ENCODE assay signal across 21 cellular contexts in genomic region chr11:75516140-75516539, GRCh38. TPM values are rescaled to one million over a fixed set of nuclear protein-coding genes. Genes with fewer than 3 reads are reported as not detected.
A peak's percentile ranks its signal among the peaks of the same experiment; 100 is the strongest.
DNase-seq lines count a peak whose midpoint lies in the region; ATAC-seq, FAIRE-seq and TF ChIP-seq lines count a peak whose summit lies in the region.
"Had no signal": no experiment of that assay in that cellular context is flagged by ENCODE, and none has a peak within 500 bp of the region (broad histone marks: within the 10 kb centered on the region; RNA-seq: fewer than 3 reads in every experiment).

No MANE protein-coding gene starts in this region.

- H2BK120ac ChIP-seq in IMR-90 (ENCODE audit: low read depth, low read length): no peak overlapping the region

- H3K4ac ChIP-seq in IMR-90 (ENCODE audit: low read depth, low read length): no peak overlapping the region

- TF ChIP-seq EP300 in K562 (IDR thresholded peaks at IDR 0.05; ENCODE audit: low read length): no peak

- H4K5ac ChIP-seq in IMR-90 (ENCODE audit: low read depth, low read length): no peak overlapping the region

- no peaks in the 10 kb centered on the region for H3K27me3 Mint-ChIP-seq in natural killer cell treated with Interleukin-12 subunit alpha and Interleukin-12 subunit beta and Interleukin-15 and Interleukin-18, amount 100 ng/mL, for 72 hours

- no peak overlapping the region for H4K91ac ChIP-seq in IMR-90 (ENCODE audit: insufficient read depth, low read depth, low read length)

- no peaks in the 10 kb centered on the region; a peak in 1 of 4 replicates for H3K79me1 ChIP-seq in IMR-90 (ENCODE audit: low read depth in 1 of 2, low read length in 2 of 2)

- ATAC-seq in IMR-90 (ENCODE audit: low read depth) (no peak), K562 (peak; percentile 15; the same call in 2 of the 3 replicates), GM18909 (IDR thresholded peaks at IDR 0.05; ENCODE audit: poor library complexity, unreplicated experiment) (no peak)
- ATAC-seq in natural killer cell treated with Interleukin-12 subunit alpha and Interleukin-12 subunit beta and Interleukin-15 and Interleukin-18, amount 100 ng/mL, for 72 hours: no peak
- no peak for ATAC-seq in activated naive CD4-positive, alpha-beta T cell treated with anti-CD3 and anti-CD28 coated beads, Interleukin-2, amount 50 U/mL, for 72 hours

- H2BK20ac ChIP-seq in IMR-90 (ENCODE audit: low read depth, low read length): no peak overlapping the region

- TF ChIP-seq CTCF in IMR-90 (conservative IDR thresholded peaks at IDR 0.05; ENCODE audit: low read depth, low read length) (no peak), K562 (IDR thresholded peaks at IDR 0.05 in 2 of 3, conservative IDR thresholded peaks at IDR 0.05 in 1 of 3; ENCODE audit: insufficient read depth in 2 of 3, low read depth in 1 of 3, low read length in 3 of 3) (no peak)

- TF ChIP-seq POLR2A in IMR-90 (IDR thresholded peaks at IDR 0.05; ENCODE audit: low read depth, low read length): no peak
- no peak for TF ChIP-seq POLR2A in K562 (conservative IDR thresholded peaks at IDR 0.05)

- peaks cover 23 to 31% of the 10 kb centered on the region in 2 donors for H3K4me1 Mint-ChIP-seq in natural killer cell treated with Interleukin-12 subunit alpha and Interleukin-12 subunit beta and Interleukin-15 and Interleukin-18, amount 100 ng/mL, for 72 hours (ENCODE audit: low read depth in 2 of 2)

- intact Hi-C loops in IMR-90 (cut with micrococcal nuclease): loop anchor here (5.0 kb wide), 1 partner anchor 49 kb away; no protein-coding TSS in a partner anchor
- intact Hi-C loops in K562 (cut with micrococcal nuclease): no loop called here

- H3K4me3 ChIP-seq in IMR-90 (ENCODE audit: insufficient read depth, low read depth, low read length): no peak overlapping the region
- H3K4me3 ChIP-seq in K562: no peak overlapping the region
- H3K4me3 ChIP-seq: Peyer's patch, SJCRH30 had no signal

- no peak overlapping the region for H3K18ac ChIP-seq in IMR-90 (ENCODE audit: low read depth, low read length)

- H4K8ac ChIP-seq in IMR-90 (ENCODE audit: low read depth in 2 of 2, low read length in 2 of 2): no peak overlapping the region

- H2AFZ ChIP-seq in IMR-90 (replicated peaks; ENCODE audit: low read length, poor library complexity): no peak overlapping the region
- H2AFZ ChIP-seq in K562 (ENCODE audit: low read depth, low read length): no peak overlapping the region

- in situ Hi-C loops in IMR-90 (cut with MboI; ENCODE audit: low sequenced_read_pairs): no loop called here
- in situ Hi-C loops in K562 (cut with MboI): no loop called here

- H3K23ac ChIP-seq in IMR-90 (ENCODE audit: low read depth, low read length): no peak overlapping the region

- H2AK5ac ChIP-seq in IMR-90 (ENCODE audit: low read depth, low read length): no peak overlapping the region

- no peak overlapping the region for H3K9ac ChIP-seq in IMR-90 (ENCODE audit: low read depth, low read length)
- H3K9ac ChIP-seq in K562 (ENCODE audit: insufficient read depth in 1 of 2, low read depth in 2 of 2, low read length in 2 of 2): no peak overlapping the region

- 88% methylated on average over 3 of the region's 3 CpGs; no CpG with 5 or more reads in 1 of the 2 experiments for WGBS in IMR-90 (ENCODE audit: extremely low coverage in 2 of 2, insufficient read length in 1 of 2), 2 experiments
- 47% methylated on average over 3 of the region's 3 CpGs for WGBS in K562 (ENCODE audit: insufficient coverage, low coverage, missing lambda C conversion rate)

- H4K20me1 ChIP-seq in IMR-90 (ENCODE audit: insufficient read depth, low read length) (0 out of 2 replicates have a peak, but pooled peaks cover 6% of the 10 kb centered on the region), K562 (replicated peaks; ENCODE audit: control insufficient read depth, insufficient read depth, low read length) (no peaks in the 10 kb centered on the region; the same call in 1 of the 2 replicates)

- no peak overlapping the region for H2BK15ac ChIP-seq in IMR-90 (ENCODE audit: low read depth, low read length)

- peaks cover 2% of the 10 kb centered on the region; the same call in 1 of the 2 replicates for H3K9me3 ChIP-seq in IMR-90 (ENCODE audit: control insufficient read depth, insufficient read depth, low read length)
- H3K9me3 ChIP-seq in K562 (replicated peaks; ENCODE audit: control insufficient read depth, insufficient read depth, low read depth, low read length): no peaks in the 10 kb centered on the region
- H3K9me3 ChIP-seq: Peyer's patch, SJCRH30 had no signal

- H3K9me3 Mint-ChIP-seq in natural killer cell treated with Interleukin-12 subunit alpha and Interleukin-12 subunit beta and Interleukin-15 and Interleukin-18, amount 100 ng/mL, for 72 hours: no peaks in the 10 kb centered on the region
- H3K9me3 Mint-ChIP-seq in activated naive CD4-positive, alpha-beta T cell treated with anti-CD3 and anti-CD28 coated beads, Interleukin-2, amount 50 U/mL, for 72 hours: no peaks in the 10 kb centered on the region

- H3K79me2 ChIP-seq in K562 (ENCODE audit: control insufficient read depth, insufficient read depth, low read length): no peaks in the 10 kb centered on the region

- peak overlapping the region; percentile 21 to 25 for H3K27ac Mint-ChIP-seq in natural killer cell treated with Interleukin-12 subunit alpha and Interleukin-12 subunit beta and Interleukin-15 and Interleukin-18, amount 100 ng/mL, for 72 hours
- no peak overlapping the region for H3K27ac Mint-ChIP-seq in activated naive CD4-positive, alpha-beta T cell treated with anti-CD3 and anti-CD28 coated beads, Interleukin-2, amount 50 U/mL, for 72 hours

- no TSS peak for BruUV-seq in IMR-90 (replicated peaks; lab: Mats Ljungman, UMichigan)
- BruUV-seq in K562 (replicated peaks; lab: Mats Ljungman, UMichigan): no TSS peak

- H3K27me3 ChIP-seq in IMR-90 (ENCODE audit: control insufficient read depth, insufficient read depth, low read length) (no peaks in the 10 kb centered on the region), K562 (ENCODE audit: control insufficient read depth in 2 of 2, insufficient read depth in 2 of 2, low read length in 2 of 2) (no peaks in the 10 kb centered on the region)
- H3K27me3 ChIP-seq: Peyer's patch, SJCRH30 had no signal

- no peak overlapping the region for H2BK5ac ChIP-seq in IMR-90 (ENCODE audit: low read depth, low read length, poor library complexity, severe bottlenecking)

- H3K56ac ChIP-seq in IMR-90 (ENCODE audit: extremely low read depth, insufficient read depth, low read length): no peak overlapping the region

- no peak for DNase-seq in IMR-90
- no peak for DNase-seq in K562 (ENCODE audit: extremely low read depth in 1 of 4, low spot score in 3 of 4)
- DNase-seq in natural killer cell treated with Interleukin-12 subunit alpha and Interleukin-12 subunit beta and Interleukin-15 and Interleukin-18, amount 100 ng/mL, for 72 hours (ENCODE audit: low spot score): peak; percentile 26
- DNase-seq in activated naive CD4-positive, alpha-beta T cell treated with anti-CD3 and anti-CD28 coated beads, Interleukin-2, amount 50 U/mL, for 72 hours (ENCODE audit: low spot score in 2 of 2): no peak
- no peak for DNase-seq in AG20443 (ENCODE audit: low spot score)
- DNase-seq in stimulated activated CD4-positive, alpha-beta T cell treated with anti-CD3 and anti-CD28 coated beads, Interleukin-15, amount 100 ng/mL, for 24 hours: no peak
- DNase-seq: DMS53, EL, H7, Kasumi-1, NCI-H1694, NCI-H2081, NCI-H2171, NCI-H345, NCI-H524, NCI-H82, Peyer's patch, SJCRH30 had no signal

- no peak overlapping the region for H3K14ac ChIP-seq in IMR-90 (replicated peaks; ENCODE audit: low read depth, low read length)

- TF ChIP-seq RAD21 in IMR-90 (IDR thresholded peaks at IDR 0.05; ENCODE audit: low read length): no peak
- no peak for TF ChIP-seq RAD21 in K562 (CRISPR knock-in tag; conservative IDR thresholded peaks at IDR 0.05 in 1 of 2, IDR thresholded peaks at IDR 0.05 in 1 of 2)

- no peaks in the 10 kb centered on the region for H3K36me3 Mint-ChIP-seq in natural killer cell treated with Interleukin-12 subunit alpha and Interleukin-12 subunit beta and Interleukin-15 and Interleukin-18, amount 100 ng/mL, for 72 hours
- H3K36me3 Mint-ChIP-seq in activated naive CD4-positive, alpha-beta T cell treated with anti-CD3 and anti-CD28 coated beads, Interleukin-2, amount 50 U/mL, for 72 hours: no peaks in the 10 kb centered on the region

- peaks cover 8% of the 10 kb centered on the region for H3K4me1 ChIP-seq in IMR-90 (ENCODE audit: control insufficient read depth, insufficient read depth, low read length)
- H3K4me1 ChIP-seq in K562 (replicated peaks in 1 of 2; ENCODE audit: control insufficient read depth in 2 of 2, insufficient read depth in 2 of 2, low read length in 2 of 2): peaks cover 10 to 33% of the 10 kb centered on the region in 2 experiments
- H3K4me1 ChIP-seq: Peyer's patch had no signal

- H3K27ac ChIP-seq in IMR-90 (ENCODE audit: insufficient read depth, low read length) (no peak overlapping the region), K562 (ENCODE audit: extremely low read depth, low read depth, low read length) (no peak overlapping the region)
- H3K27ac ChIP-seq: Peyer's patch, SJCRH30 had no signal

- H3K9me1 ChIP-seq in IMR-90 (ENCODE audit: insufficient read depth, low read length) (0 out of 2 replicates have a peak, but pooled peaks cover 5% of the 10 kb centered on the region), K562 (ENCODE audit: control insufficient read depth, insufficient read depth, low read length) (no peaks in the 10 kb centered on the region)

- H2AK9ac ChIP-seq in IMR-90 (replicated peaks; ENCODE audit: low read depth, low read length, poor library complexity): peak overlapping the region; percentile 23

- peak overlapping the region; percentile 61 for H3K4me3 Mint-ChIP-seq in natural killer cell treated with Interleukin-12 subunit alpha and Interleukin-12 subunit beta and Interleukin-15 and Interleukin-18, amount 100 ng/mL, for 72 hours

- CTCF ChIA-PET in IMR-90 (lab: Yijun Ruan, JAX): no interaction called here
- CTCF ChIA-PET in K562 (lab: Yijun Ruan, JAX; ENCODE audit: low intra/inter-chr PET ratio): no interaction called here

- H3K4me2 ChIP-seq in IMR-90 (ENCODE audit: low read depth, low read length): no peak overlapping the region
- H3K4me2 ChIP-seq in K562 (ENCODE audit: insufficient read depth, low read length): no peak overlapping the region

- no peaks in the 10 kb centered on the region for H3K36me3 ChIP-seq in IMR-90 (ENCODE audit: control insufficient read depth, insufficient read depth, low read length)
- H3K36me3 ChIP-seq in K562 (ENCODE audit: control insufficient read depth, insufficient read depth, low read length): no peaks in the 10 kb centered on the region
- H3K36me3 ChIP-seq: Peyer's patch, SJCRH30 had no signal

- no peak for FAIRE-seq in K562 (lab: Jason Lieb, UNC)
- FAIRE-seq: D721Med had no signal

- dilution Hi-C loops in IMR-90 (cut with HindIII; ENCODE audit: low sequenced_read_pairs, unreplicated experiment): no loop called here

- POLR2A ChIA-PET in IMR-90 (lab: Charles Lee; ENCODE audit: unreplicated experiment) (no interaction called here), K562 (lab: Yijun Ruan, JAX) (interaction anchor here (0.6 kb wide), 1 partner anchor 18 kb away, joined by 4 read pairs; no protein-coding TSS in a partner anchor)

RNA-seq across cellular contexts. Expression of gene GDPD5, which starts 9.6 kb away (rescaled TPM):
- total RNA-seq in IMR-90 (2012; rRNA removed): 1.7 and 2.0 TPM in 2 replicates
- polyA plus RNA-seq in IMR-90 (2012; rRNA removed): 7.9 and 8.2 TPM in 2 replicates
- polyA plus RNA-seq in IMR-90 (2012; cell fraction: cytosol; rRNA removed): 4.1 and 7.5 TPM in 2 replicates
- polyA plus RNA-seq in IMR-90 (2012; cell fraction: nucleus; rRNA removed; ENCODE audit: low replicate concordance): 25.1 and 54.1 TPM in 2 replicates
- total RNA-seq in K562 (2011; cell fraction: chromatin; rRNA removed; ENCODE audit: low replicate concordance): 57.8 and 141 TPM in 2 replicates
- total RNA-seq in K562 (2011; cell fraction: nucleolus; rRNA removed): 58.7 and 66.9 TPM in 2 replicates
- total RNA-seq in K562 (2011; cell fraction: nucleoplasm; rRNA removed): 57.6 and 71.8 TPM in 2 replicates
- total RNA-seq in K562 (2014; rRNA removed): 9.8 and 14.2 TPM in 2 replicates
- 2.8 and 2.9 TPM in 2 replicates for total RNA-seq in K562 (2014; rRNA removed; fragmentation: Illumina TruSeq; extraction: Trizol)
- total RNA-seq in K562 (2015; rRNA removed; fragmentation: Illumina TruSeq; extraction: Trizol): 6.1 and 6.5 TPM in 2 replicates
- total RNA-seq in K562 (2021): 19.0 and 27.3 TPM in 2 replicates
- polyA plus RNA-seq in K562 (2011; rRNA removed): 8.0 and 11.8 TPM in 2 replicates
- 7.2 and 13.1 TPM in 2 replicates for polyA plus RNA-seq in K562 (2011; cell fraction: cytosol; rRNA removed)
- 47.6 and 80.4 TPM in 2 replicates for polyA plus RNA-seq in K562 (2011; cell fraction: nucleus; rRNA removed)
- 11.7 and 25.1 TPM in 2 replicates for polyA plus RNA-seq in K562 (2012)
- 8.7 and 11.9 TPM in 2 replicates for polyA plus RNA-seq in K562 (2014; fragmentation: Illumina TruSeq; extraction: Trizol)
- under 1 TPM; 0.32 to 0.41 TPM for polyA plus RNA-seq in K562 (2014; fragmentation: Nextera tagmentation; extraction: Ambion mirVana)
- 17.0 and 20.4 TPM in 2 replicates for polyA plus RNA-seq in K562 (2014; rRNA removed)
- polyA minus RNA-seq in K562 (2011; rRNA and poly(A)+ RNA removed): 4.6 and 5.0 TPM in 2 replicates
- polyA minus RNA-seq in K562 (2011; cell fraction: cytosol; rRNA and poly(A)+ RNA removed): 7.2 and 15.1 TPM in 2 replicates
- 18.5 and 19.8 TPM in 2 replicates for polyA minus RNA-seq in K562 (2011; cell fraction: nucleus; rRNA and poly(A)+ RNA removed)
- 10 to 100 TPM in 1 of 2 donors, 1 to 10 TPM in 1; 7.2 to 28.2 TPM for total RNA-seq in natural killer cell treated with Interleukin-12 subunit alpha and Interleukin-12 subunit beta and Interleukin-15 and Interleukin-18, amount 100 ng/mL, for 72 hours
- 10 to 100 TPM; 13.4 to 22.7 TPM for total RNA-seq in activated naive CD4-positive, alpha-beta T cell treated with anti-CD3 and anti-CD28 coated beads, Interleukin-2, amount 50 U/mL, for 72 hours

RNA-seq across cellular contexts. Expression of gene SERPINH1, which starts 45.9 kb away (rescaled TPM):
- 772 and 841 TPM in 2 replicates for total RNA-seq in IMR-90 (2012; rRNA removed)
- polyA plus RNA-seq in IMR-90 (2012; rRNA removed): 1,857 and 1,944 TPM in 2 replicates
- polyA plus RNA-seq in IMR-90 (2012; cell fraction: cytosol; rRNA removed): 823 and 2,639 TPM in 2 replicates
- 597 and 1,651 TPM in 2 replicates for polyA plus RNA-seq in IMR-90 (2012; cell fraction: nucleus; rRNA removed; ENCODE audit: low replicate concordance)
- 53.1 and 136 TPM in 2 replicates for total RNA-seq in K562 (2011; cell fraction: chromatin; rRNA removed; ENCODE audit: low replicate concordance)
- total RNA-seq in K562 (2011; cell fraction: nucleolus; rRNA removed): 186 and 237 TPM in 2 replicates
- total RNA-seq in K562 (2011; cell fraction: nucleoplasm; rRNA removed): 128 and 144 TPM in 2 replicates
- 67.9 and 85.8 TPM in 2 replicates for total RNA-seq in K562 (2014; rRNA removed)
- 30.3 and 44.1 TPM in 2 replicates for total RNA-seq in K562 (2014; rRNA removed; fragmentation: Illumina TruSeq; extraction: Trizol)
- 78.5 and 87.1 TPM in 2 replicates for total RNA-seq in K562 (2015; rRNA removed; fragmentation: Illumina TruSeq; extraction: Trizol)
- 106 and 115 TPM in 2 replicates for total RNA-seq in K562 (2021)
- 45.5 and 123 TPM in 2 replicates for polyA plus RNA-seq in K562 (2011; rRNA removed)
- 84.3 and 156 TPM in 2 replicates for polyA plus RNA-seq in K562 (2011; cell fraction: cytosol; rRNA removed)
- 79.5 and 81.7 TPM in 2 replicates for polyA plus RNA-seq in K562 (2011; cell fraction: nucleus; rRNA removed)
- 148 and 286 TPM in 2 replicates for polyA plus RNA-seq in K562 (2012)
- polyA plus RNA-seq in K562 (2014; fragmentation: Illumina TruSeq; extraction: Trizol): 95.0 and 102 TPM in 2 replicates
- polyA plus RNA-seq in K562 (2014; fragmentation: Nextera tagmentation; extraction: Ambion mirVana): 1 to 10 TPM; 2.8 to 6.8 TPM
- polyA plus RNA-seq in K562 (2014; rRNA removed): 67.8 and 77.9 TPM in 2 replicates
- 24.5 and 38.2 TPM in 2 replicates for polyA minus RNA-seq in K562 (2011; rRNA and poly(A)+ RNA removed)
- 53.3 and 105 TPM in 2 replicates for polyA minus RNA-seq in K562 (2011; cell fraction: cytosol; rRNA and poly(A)+ RNA removed)
- polyA minus RNA-seq in K562 (2011; cell fraction: nucleus; rRNA and poly(A)+ RNA removed): 27.3 and 51.1 TPM in 2 replicates
- 1 to 10 TPM; 4.4 to 6.4 TPM for total RNA-seq in natural killer cell treated with Interleukin-12 subunit alpha and Interleukin-12 subunit beta and Interleukin-15 and Interleukin-18, amount 100 ng/mL, for 72 hours
- total RNA-seq in activated naive CD4-positive, alpha-beta T cell treated with anti-CD3 and anti-CD28 coated beads, Interleukin-2, amount 50 U/mL, for 72 hours: 10 to 100 TPM in 1 of 2 donors, 1 to 10 TPM in 1; 8.2 to 24.5 TPM
- total RNA-seq: OCI-LY7 had no signal

Comparison
In these comparisons a context has a peak if more than half of its experiments do, and no peak if none do; other contexts are left out.
1. H3K27ac Mint-ChIP-seq: peak in natural killer cell treated with Interleukin-12 subunit alpha and Interleukin-12 subunit beta and Interleukin-15 and Interleukin-18, amount 100 ng/mL, for 72 hours (2 of 2); none in activated naive CD4-positive, alpha-beta T cell treated with anti-CD3 and anti-CD28 coated beads, Interleukin-2, amount 50 U/mL, for 72 hours (0 of 2).